ENCODE assay signal across 18 cellular contexts in genomic region chr17:9098242-9098641, GRCh38.
"Had no signal": no experiment of that assay in that cellular context is flagged by ENCODE, and none has a peak within 500 bp of the region (broad histone marks: within the 10 kb centered on the region; RNA-seq: fewer than 3 reads in every experiment).

No MANE protein-coding gene starts in this region.

- DNase-seq: KBM-7, MV-4-11, NCI-H1092, NCI-H1105 treated with DMSO at 0.1 percent for 48 hours, NCI-H1417 treated with DMSO at 0.1 percent for 48 hours, NCI-H1694, NCI-H187 treated with DMSO at 0.1 percent for 48 hours, NCI-H2029 treated with DMSO at 0.1 percent for 48 hours, NCI-H2227 treated with DMSO at 0.1 percent for 48 hours, NCI-H446 treated with DMSO at 0.1 percent for 48 hours, NCI-H510A treated with DMSO at 0.1 percent for 48 hours, NCI-H526, NCI-H82, Right ventricle myocardium superior, RPMI8226, SIG-M5 had no signal

- H3K27me3 ChIP-seq: SJSA1 had no signal

- H3K27ac ChIP-seq: SJSA1, SK-N-MC had no signal

- H3K4me3 ChIP-seq: SJSA1, SK-N-MC had no signal

- H3K9me3 ChIP-seq: SJSA1 had no signal

- H3K4me1 ChIP-seq: SJSA1 had no signal
